ENCODE assay signal across 10 cellular contexts in the genomic region with DNA sequence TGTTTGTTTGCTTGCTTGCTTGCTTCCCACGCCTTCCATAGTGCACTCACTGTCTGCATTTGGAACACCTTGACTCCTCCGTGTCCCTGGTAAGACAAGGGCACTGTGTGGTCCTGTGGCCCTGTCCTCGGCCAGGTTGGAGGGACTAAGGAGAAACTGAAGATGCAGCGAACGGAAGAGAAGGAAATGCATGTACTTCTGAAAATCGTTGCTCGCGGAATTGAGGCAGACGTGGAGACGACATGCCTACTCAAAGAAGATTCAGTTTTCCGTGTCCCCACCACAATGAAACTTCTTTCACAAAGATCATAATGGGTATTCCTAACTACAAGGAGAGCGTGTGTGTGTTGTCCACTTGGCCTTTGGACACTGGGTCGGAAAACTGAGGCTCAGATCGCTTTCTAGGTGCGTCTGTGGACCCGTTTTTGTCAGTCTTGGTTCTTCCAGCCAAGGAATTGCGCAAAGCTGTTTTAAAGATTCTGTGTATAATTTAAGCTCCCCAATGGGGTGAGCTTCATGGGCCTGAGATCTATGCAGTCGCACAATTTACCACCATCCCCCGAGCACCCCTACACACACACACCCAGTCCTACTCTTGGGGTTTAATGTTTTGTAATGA.
DNase-seq lines count a peak whose midpoint lies in the region; ATAC-seq, FAIRE-seq and TF ChIP-seq lines count a peak whose summit lies in the region.
"Had no signal": no experiment of that assay in that cellular context is flagged by ENCODE, and none has a peak within 500 bp of the region (broad histone marks: within the 10 kb centered on the region; RNA-seq: fewer than 3 reads in every experiment).

No MANE protein-coding gene starts in this region.

- no peak for TF ChIP-seq POLR2A in K562 (conservative IDR thresholded peaks at IDR 0.05)

- H3K9me1 ChIP-seq in K562 (ENCODE audit: control insufficient read depth, insufficient read depth, low read length) = no peaks in the 10 kb centered on the region

- CTCF ChIA-PET in activated CD4-positive, alpha-beta T cell treated with anti-CD3 and anti-CD28 coated beads for 36 hours (lab: Charles Lee) = interaction anchor here (0.6 kb wide), 1 partner anchor 1245 kb away, joined by 5 read pairs; no protein-coding TSS in a partner anchor
- CTCF ChIA-PET in K562 (lab: Yijun Ruan, JAX; ENCODE audit: low intra/inter-chr PET ratio) = interaction anchor here (1.7 kb wide), 1 partner anchor 159 kb away, joined by 4 read pairs; no protein-coding TSS in a partner anchor

- peak overlapping the region; percentile 4; the same call in 1 of the 3 replicates for H3K27ac ChIP-seq in K562 (ENCODE audit: extremely low read depth, low read depth, low read length)
- H3K27ac ChIP-seq: BLaER1 had no signal

- in situ Hi-C loops in K562 (cut with MboI) (no loop called here), G401 (cut with HindIII; ENCODE audit: low sequenced_read_pairs) (no loop called here)

- peak; percentile 2 for ATAC-seq in activated CD4-positive, alpha-beta T cell treated with anti-CD3 and anti-CD28 coated beads for 36 hours
- ATAC-seq in HG03159 (IDR thresholded peaks at IDR 0.05; ENCODE audit: unreplicated experiment) (peak; percentile 13), K562 (peak; percentile 32)

- H3K27me3 Mint-ChIP-seq in activated CD4-positive, alpha-beta T cell treated with anti-CD3 and anti-CD28 coated beads for 36 hours = peaks cover 32% of the 10 kb centered on the region

- POLR2A ChIA-PET in activated CD4-positive, alpha-beta T cell treated with anti-CD3 and anti-CD28 coated beads for 36 hours (lab: Charles Lee) = no interaction called here
- POLR2A ChIA-PET in K562 (lab: Yijun Ruan, JAX) = interaction anchor here (0.6 to 3.4 kb wide), 15 partner anchors 9 to 1055 kb away, joined by 3 to 29 read pairs (median 4); partner anchors contain the start of genes HMGN4 and ZNF184

- H3K4me3 ChIP-seq in K562 (peak overlapping the region; percentile 48), skeletal muscle cell (ENCODE audit: low read depth, low read length) (peak overlapping the region; percentile 46)
- H3K4me3 ChIP-seq: BLaER1 had no signal

- H3K4me1 Mint-ChIP-seq in activated CD4-positive, alpha-beta T cell treated with anti-CD3 and anti-CD28 coated beads for 36 hours = no peaks in the 10 kb centered on the region

- TF ChIP-seq CTCF in K562 (IDR thresholded peaks at IDR 0.05 in 2 of 3, conservative IDR thresholded peaks at IDR 0.05 in 1 of 3; ENCODE audit: insufficient read depth in 2 of 3, low read depth in 1 of 3, low read length in 3 of 3) = no peak

- H3K27me3 ChIP-seq in K562 (ENCODE audit: control insufficient read depth in 2 of 2, insufficient read depth in 2 of 2, low read length in 2 of 2) = no peaks in the 10 kb centered on the region

- no peaks in the 10 kb centered on the region for H3K36me3 ChIP-seq in K562 (ENCODE audit: control insufficient read depth, insufficient read depth, low read length)
- H3K36me3 ChIP-seq: BLaER1 had no signal

- FAIRE-seq in K562 (lab: Jason Lieb, UNC) = peak; percentile 63

- H3K4me3 Mint-ChIP-seq in activated CD4-positive, alpha-beta T cell treated with anti-CD3 and anti-CD28 coated beads for 36 hours = no peak overlapping the region
- H3K4me3 Mint-ChIP-seq: T-helper 2 cell treated with Interferon-gamma antibody and Interleukin-4, amounts not matched to agents 5 μg/mL and 100 μg/mL, for 36 hours had no signal

- peak overlapping the region; percentile 88 for H3K4me2 ChIP-seq in K562 (ENCODE audit: insufficient read depth, low read length)
- H3K4me2 ChIP-seq: BLaER1 had no signal

- H3K9ac ChIP-seq in K562 (ENCODE audit: insufficient read depth in 1 of 2, low read depth in 2 of 2, low read length in 2 of 2) = peak overlapping the region; percentile 20 to 86; a peak in 3 of 4 replicates
- H3K9ac ChIP-seq: BLaER1 had no signal

- BruUV-seq in K562 (replicated peaks; lab: Mats Ljungman, UMichigan) = no TSS peak

- intact Hi-C loops in activated CD4-positive, alpha-beta T cell treated with anti-CD3 and anti-CD28 coated beads for 36 hours (cut with DNase I, micrococcal nuclease) = loop anchor here (5.0 kb wide), 4 partner anchors 46 to 159 kb away; no protein-coding TSS in a partner anchor
- intact Hi-C loops in K562 (cut with micrococcal nuclease) = loop anchor here (2.0 kb wide), 4 partner anchors 41 to 159 kb away; no protein-coding TSS in a partner anchor

- no peak for TF ChIP-seq RAD21 in K562 (CRISPR knock-in tag; conservative IDR thresholded peaks at IDR 0.05 in 1 of 2, IDR thresholded peaks at IDR 0.05 in 1 of 2)

- no peaks in the 10 kb centered on the region for H3K9me3 ChIP-seq in K562 (replicated peaks; ENCODE audit: control insufficient read depth, insufficient read depth, low read depth, low read length)

- no peaks in the 10 kb centered on the region for H3K79me2 ChIP-seq in K562 (ENCODE audit: control insufficient read depth, insufficient read depth, low read length)

- H3K36me3 Mint-ChIP-seq in activated CD4-positive, alpha-beta T cell treated with anti-CD3 and anti-CD28 coated beads for 36 hours (ENCODE audit: low read depth) = no peaks in the 10 kb centered on the region

- peak overlapping the region; percentile 79 for H2AFZ ChIP-seq in K562 (ENCODE audit: low read depth, low read length)

- 19% methylated on average over 19 of the region's 19 CpGs for WGBS in K562 (ENCODE audit: insufficient coverage, low coverage, missing lambda C conversion rate)

- TF ChIP-seq EP300 in K562 (IDR thresholded peaks at IDR 0.05; ENCODE audit: low read length) = no peak

- no peaks in the 10 kb centered on the region for H4K20me1 ChIP-seq in K562 (replicated peaks; ENCODE audit: control insufficient read depth, insufficient read depth, low read length)
- H4K20me1 ChIP-seq: BLaER1 had no signal

- H3K9me3 Mint-ChIP-seq in activated CD4-positive, alpha-beta T cell treated with anti-CD3 and anti-CD28 coated beads for 36 hours (ENCODE audit: low read depth) = no peaks in the 10 kb centered on the region
- H3K9me3 Mint-ChIP-seq: T-helper 2 cell treated with Interferon-gamma antibody and Interleukin-4, amounts not matched to agents 5 μg/mL and 100 μg/mL, for 36 hours had no signal

- DNase-seq in activated CD4-positive, alpha-beta T cell treated with anti-CD3 and anti-CD28 coated beads for 36 hours = no peak
- DNase-seq in activated CD4-positive, alpha-beta T cell treated with anti-CD3 and anti-CD28 coated beads for 4 hours = no peak
- DNase-seq in K562 (ENCODE audit: extremely low read depth in 1 of 4, low spot score in 3 of 4) = peak in 2 of 4 experiments; percentile 23 to 57
- DNase-seq in skeletal muscle cell (ENCODE audit: low read depth) = no peak
- no peak for DNase-seq in G401 (ENCODE audit: low spot score)
- DNase-seq in NCI-H1436 treated with DMSO at 0.1 percent for 48 hours (lab: John Stamatoyannopoulos, UW) = no peak
- no peak for DNase-seq in stimulated activated naive CD4-positive, alpha-beta T cell (lab: John Stamatoyannopoulos, UW)

- no peak overlapping the region for H3K27ac Mint-ChIP-seq in activated CD4-positive, alpha-beta T cell treated with anti-CD3 and anti-CD28 coated beads for 36 hours
- H3K27ac Mint-ChIP-seq: T-helper 2 cell treated with Interferon-gamma antibody and Interleukin-4, amounts not matched to agents 5 μg/mL and 100 μg/mL, for 36 hours had no signal

- peaks cover 8 to 13% of the 10 kb centered on the region in 2 experiments; a peak in 4 of 5 replicates for H3K4me1 ChIP-seq in K562 (replicated peaks in 1 of 2; ENCODE audit: control insufficient read depth in 2 of 2, insufficient read depth in 2 of 2, low read length in 2 of 2)
- H3K4me1 ChIP-seq: BLaER1 had no signal

TF ChIP-seq in K562, 482 proteins besides CTCF, POLR2A, EP300 and RAD21 (continues in another document):
- TF ChIP-seq SMARCC2 (IDR thresholded peaks at IDR 0.05; ENCODE audit: low read depth) (0 out of 2 replicates have a peak, but pooled peaks have one; percentile 11), ELF1 (tag; IDR thresholded peaks at IDR 0.05) (peak; percentile 31; the same call in 1 of the 2 replicates), CSDE1 (IDR thresholded peaks at IDR 0.05) (peak in 1 of 2 experiments; percentile 57; a peak in 1 of 4 replicates), NCOA1 (IDR thresholded peaks at IDR 0.05; ENCODE audit: low read depth) (0 out of 2 replicates have a peak, but pooled peaks have one; percentile 4), PHF8 (IDR thresholded peaks at IDR 0.05; ENCODE audit: borderline replicate concordance, low read length) (peak; percentile 9; the same call in 1 of the 2 replicates), HDGF (IDR thresholded peaks at IDR 0.05) (0 out of 2 replicates have a peak, but pooled peaks have one; percentile 49), ZKSCAN8 (CRISPR knock-in tag; IDR thresholded peaks at IDR 0.05) (no peak), RBBP5 (IDR thresholded peaks at IDR 0.05; ENCODE audit: borderline replicate concordance, insufficient read depth, low read length, poor library complexity, severe bottlenecking) (peak; percentile 32), MYNN (IDR thresholded peaks at IDR 0.05) (no peak), MYNN (CRISPR knock-in tag; IDR thresholded peaks at IDR 0.05) (no peak), CHD1 (IDR thresholded peaks at IDR 0.05; ENCODE audit: low read length) (no peak), THRAP3 (IDR thresholded peaks at IDR 0.05; ENCODE audit: borderline replicate concordance) (no peak)
- TF ChIP-seq, protein P1, sequence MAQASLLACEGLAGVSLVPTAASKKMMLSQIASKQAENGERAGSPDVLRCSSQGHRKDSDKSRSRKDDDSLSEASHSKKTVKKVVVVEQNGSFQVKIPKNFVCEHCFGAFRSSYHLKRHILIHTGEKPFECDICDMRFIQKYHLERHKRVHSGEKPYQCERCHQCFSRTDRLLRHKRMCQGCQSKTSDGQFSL (CRISPR knock-in tag; IDR thresholded peaks at IDR 0.05) = no peak
- TF ChIP-seq, protein P1 (tag; IDR thresholded peaks at IDR 0.05) = 0 out of 4 replicates have a peak, but pooled peaks of 1 of the 2 experiments have one; percentile 24
- TF ChIP-seq, protein P2, sequence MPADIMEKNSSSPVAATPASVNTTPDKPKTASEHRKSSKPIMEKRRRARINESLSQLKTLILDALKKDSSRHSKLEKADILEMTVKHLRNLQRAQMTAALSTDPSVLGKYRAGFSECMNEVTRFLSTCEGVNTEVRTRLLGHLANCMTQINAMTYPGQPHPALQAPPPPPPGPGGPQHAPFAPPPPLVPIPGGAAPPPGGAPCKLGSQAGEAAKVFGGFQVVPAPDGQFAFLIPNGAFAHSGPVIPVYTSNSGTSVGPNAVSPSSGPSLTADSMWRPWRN (IDR thresholded peaks at IDR 0.05; ENCODE audit: low read depth) = no peak
